8 cellular contexts compared by ENCODE assay signal in genomic region chr7:150451097-150451793, GRCh38. TPM values are rescaled to one million over a fixed set of nuclear protein-coding genes. Genes with fewer than 3 reads are reported as not detected.
DNase-seq lines count a peak whose midpoint lies in the region; ATAC-seq, FAIRE-seq and TF ChIP-seq lines count a peak whose summit lies in the region.

No MANE protein-coding gene starts in this region.

- WGBS in body of pancreas, 2 donors: 51% methylated on average over 10 to 19 of the region's 19 CpGs
- WGBS in thyroid gland, 2 donors: 39 to 66% methylated on average over 17 to 19 of the region's 19 CpGs

- H3K9me3 Mint-ChIP-seq in T-helper 1 cell treated with Interleukin-12 subunit alpha and Interleukin-12 subunit beta and Interleukin-4 antibody, amounts not matched to agents 30 μg/mL and 1 μg/mL, for 36 hours: peaks cover 19% of the 10 kb centered on the region
- H3K9me3 Mint-ChIP-seq in natural killer cell treated with Interleukin-12 subunit alpha and Interleukin-12 subunit beta and Interleukin-15 and Interleukin-18, amount 100 ng/mL, for 72 hours: peaks cover 7% of the 10 kb centered on the region

- H3K36me3 Mint-ChIP-seq in T-helper 1 cell treated with Interleukin-12 subunit alpha and Interleukin-12 subunit beta and Interleukin-4 antibody, amounts not matched to agents 30 μg/mL and 1 μg/mL, for 36 hours (ENCODE audit: low read depth): peaks cover 47% of the 10 kb centered on the region
- peaks cover 23% of the 10 kb centered on the region for H3K36me3 Mint-ChIP-seq in natural killer cell treated with Interleukin-12 subunit alpha and Interleukin-12 subunit beta and Interleukin-15 and Interleukin-18, amount 100 ng/mL, for 72 hours

- ATAC-seq in GM21447 (IDR thresholded peaks at IDR 0.05; ENCODE audit: unreplicated experiment): peak; percentile 46
- ATAC-seq in body of pancreas: no peak
- ATAC-seq in natural killer cell treated with Interleukin-12 subunit alpha and Interleukin-12 subunit beta and Interleukin-15 and Interleukin-18, amount 100 ng/mL, for 72 hours: peak; percentile 75 to 82
- ATAC-seq in HG02938 (IDR thresholded peaks at IDR 0.05; ENCODE audit: unreplicated experiment): no peak

- TF ChIP-seq POLR2A in body of pancreas (IDR thresholded peaks at IDR 0.05): peak in 1 of 3 donors; percentile 46
- peak in 1 of 2 donors; percentile 36 for TF ChIP-seq POLR2A in thyroid gland (IDR thresholded peaks at IDR 0.05)

- peaks cover 12% of the 10 kb centered on the region for H3K4me1 ChIP-seq in body of pancreas
- peaks cover 14 to 21% of the 10 kb centered on the region in 2 donors for H3K4me1 ChIP-seq in thyroid gland

- no peaks in the 10 kb centered on the region for H3K27me3 Mint-ChIP-seq in T-helper 1 cell treated with Interleukin-12 subunit alpha and Interleukin-12 subunit beta and Interleukin-4 antibody, amounts not matched to agents 30 μg/mL and 1 μg/mL, for 36 hours (ENCODE audit: low read depth)
- H3K27me3 Mint-ChIP-seq in natural killer cell treated with Interleukin-12 subunit alpha and Interleukin-12 subunit beta and Interleukin-15 and Interleukin-18, amount 100 ng/mL, for 72 hours: no peaks in the 10 kb centered on the region

- H3K27ac ChIP-seq in body of pancreas (peak overlapping the region in 3 of 4 donors; percentile 30 to 72 (median 56)), thyroid gland (peak overlapping the region; percentile 49 to 57 (median 55))

- H3K36me3 ChIP-seq in body of pancreas (replicated peaks in 1 of 2; ENCODE audit: insufficient read depth in 1 of 2, low read depth in 2 of 2) (no peaks in the 10 kb centered on the region), thyroid gland (no peaks in the 10 kb centered on the region)

- peaks cover 63% of the 10 kb centered on the region for H3K4me1 Mint-ChIP-seq in T-helper 1 cell treated with Interleukin-12 subunit alpha and Interleukin-12 subunit beta and Interleukin-4 antibody, amounts not matched to agents 30 μg/mL and 1 μg/mL, for 36 hours (ENCODE audit: low read depth)
- H3K4me1 Mint-ChIP-seq in natural killer cell treated with Interleukin-12 subunit alpha and Interleukin-12 subunit beta and Interleukin-15 and Interleukin-18, amount 100 ng/mL, for 72 hours (ENCODE audit: low read depth in 2 of 2): peaks cover 61 to 68% of the 10 kb centered on the region in 2 donors

- intact Hi-C loops in body of pancreas (cut with DNase I): no loop called here
- intact Hi-C loops in thyroid gland (cut with DNase I): loop anchor here (10.0 kb wide), 1 partner anchor 294 kb away; no protein-coding TSS in a partner anchor

- FAIRE-seq in frontal cortex (lab: Jason Lieb, UNC): no peak

- no peak for TF ChIP-seq CTCF in body of pancreas (IDR thresholded peaks at IDR 0.05)
- no peak for TF ChIP-seq CTCF in thyroid gland (IDR thresholded peaks at IDR 0.05)

- H3K9me3 ChIP-seq in body of pancreas (no peaks in the 10 kb centered on the region), thyroid gland (no peaks in the 10 kb centered on the region)

- peak overlapping the region; percentile 88 for H3K27ac Mint-ChIP-seq in T-helper 1 cell treated with Interleukin-12 subunit alpha and Interleukin-12 subunit beta and Interleukin-4 antibody, amounts not matched to agents 30 μg/mL and 1 μg/mL, for 36 hours
- H3K27ac Mint-ChIP-seq in natural killer cell treated with Interleukin-12 subunit alpha and Interleukin-12 subunit beta and Interleukin-15 and Interleukin-18, amount 100 ng/mL, for 72 hours: peak overlapping the region; percentile 91 to 96

- DNase-seq in body of pancreas (peak in 2 of 4 donors; percentile 23 to 68), thyroid gland (peak; percentile 19 to 20), frontal cortex (ENCODE audit: low spot score in 2 of 2) (no peak), ureter (ENCODE audit: low spot score) (no peak)
- peak; percentile 72 for DNase-seq in natural killer cell treated with Interleukin-12 subunit alpha and Interleukin-12 subunit beta and Interleukin-15 and Interleukin-18, amount 100 ng/mL, for 72 hours (ENCODE audit: low spot score)

- H3K4me3 Mint-ChIP-seq in T-helper 1 cell treated with Interleukin-12 subunit alpha and Interleukin-12 subunit beta and Interleukin-4 antibody, amounts not matched to agents 30 μg/mL and 1 μg/mL, for 36 hours: peak overlapping the region; percentile 99
- peak overlapping the region; percentile 98 for H3K4me3 Mint-ChIP-seq in natural killer cell treated with Interleukin-12 subunit alpha and Interleukin-12 subunit beta and Interleukin-15 and Interleukin-18, amount 100 ng/mL, for 72 hours

- no peak overlapping the region for H3K4me3 ChIP-seq in body of pancreas
- H3K4me3 ChIP-seq in thyroid gland (replicated peaks in 1 of 3): peak overlapping the region in 1 of 3 donors; percentile 35

- H3K27me3 ChIP-seq in body of pancreas (peaks cover 0 to 3% of the 10 kb centered on the region in 2 donors), thyroid gland (no peaks in the 10 kb centered on the region)

RNA-seq across cellular contexts. Expression of gene GIMAP8, which starts 0.8 kb away (rescaled TPM):
- total RNA-seq in body of pancreas: 1 to 10 TPM in 1 of 2 donors, under 1 TPM in 1; 0.99 to 5.4 TPM
- total RNA-seq in natural killer cell treated with Interleukin-12 subunit alpha and Interleukin-12 subunit beta and Interleukin-15 and Interleukin-18, amount 100 ng/mL, for 72 hours: 10 to 100 TPM; 10.2 to 13.7 TPM
- total RNA-seq in thyroid gland: 10 to 100 TPM in 3 of 4 donors, 1 to 10 TPM in 1; 7.5 to 34.5 (median 20.0) TPM
- 1.6 TPM for total RNA-seq in frontal cortex
- 13.6 TPM for total RNA-seq in ureter

Comparison
In these comparisons a context has a peak if more than half of its experiments do, and no peak if none do; other contexts are left out.
1. ATAC-seq: peak in GM21447 (single experiment) and natural killer cell treated with Interleukin-12 subunit alpha and Interleukin-12 subunit beta and Interleukin-15 and Interleukin-18, amount 100 ng/mL, for 72 hours (2 of 2); none in body of pancreas (single experiment) and HG02938 (single experiment).
2. DNase-seq: peak in natural killer cell treated with Interleukin-12 subunit alpha and Interleukin-12 subunit beta and Interleukin-15 and Interleukin-18, amount 100 ng/mL, for 72 hours (single experiment) and thyroid gland (2 of 2); none in frontal cortex (0 of 2) and ureter (single experiment).